In genomic region chr19:5631511-5632240, GRCh38 we compare ENCODE assay signal across 11 cellular contexts. TPM values are rescaled to one million over a fixed set of nuclear protein-coding genes. Genes with fewer than 3 reads are reported as not detected.
DNase-seq lines count a peak whose midpoint lies in the region; ATAC-seq, FAIRE-seq and TF ChIP-seq lines count a peak whose summit lies in the region.
"Had no signal": no experiment of that assay in that cellular context is flagged by ENCODE, and none has a peak within 500 bp of the region (broad histone marks: within the 10 kb centered on the region; RNA-seq: fewer than 3 reads in every experiment).

No MANE protein-coding gene starts in this region.

- H2BK5ac ChIP-seq in H1 (ENCODE audit: low read depth, low read length) = no peak overlapping the region; the same call in 1 of the 2 replicates

- H3K27me3 Mint-ChIP-seq in activated T-cell treated with anti-CD3 and anti-CD28 coated beads, Interleukin-2, amount 50 U/mL, for 4 hours (ENCODE audit: low read depth) = no peaks in the 10 kb centered on the region
- no peaks in the 10 kb centered on the region for H3K27me3 Mint-ChIP-seq in naive thymus-derived CD4-positive, alpha-beta T cell

- H3K27ac ChIP-seq in H1 (ENCODE audit: low read depth, low read length) (no peak overlapping the region), uterus (peak overlapping the region; percentile 66 to 72)
- H3K27ac ChIP-seq in naive thymus-derived CD4-positive, alpha-beta T cell (ENCODE audit: low read depth, low read length) = no peak overlapping the region

- no peaks in the 10 kb centered on the region for H3K23me2 ChIP-seq in H1 (ENCODE audit: low read depth, low read length)

- no peak overlapping the region for H3K23ac ChIP-seq in H1 (ENCODE audit: insufficient read length)

- TF ChIP-seq EP300 in H1 (IDR thresholded peaks at IDR 0.05; ENCODE audit: borderline replicate concordance in 1 of 2, low read depth in 2 of 2, low read length in 2 of 2) = no peak

- H3K4me1 ChIP-seq in H1 (replicated peaks in 1 of 4; ENCODE audit: control insufficient read depth in 3 of 4, insufficient read depth in 4 of 4, low read length in 3 of 4) (no peaks in the 10 kb centered on the region; a peak in 1 of 7 replicates), uterus (peaks cover 9 to 18% of the 10 kb centered on the region in 2 donors)
- H3K4me1 ChIP-seq in naive thymus-derived CD4-positive, alpha-beta T cell (ENCODE audit: control insufficient read depth in 2 of 2, insufficient read depth in 2 of 2, low read length in 2 of 2) = peaks cover 35 to 42% of the 10 kb centered on the region in 2 donors

- H4K91ac ChIP-seq in H1 (replicated peaks; ENCODE audit: insufficient read length, low read length) = no peak overlapping the region

- no peak overlapping the region for H2BK120ac ChIP-seq in H1 (replicated peaks; ENCODE audit: low read depth, low read length)

- TF ChIP-seq POLR2A in H1 (IDR thresholded peaks at IDR 0.05; ENCODE audit: control extremely low read depth in 1 of 2, low read depth in 2 of 2, low read length in 2 of 2) (no peak), uterus (IDR thresholded peaks at IDR 0.05) (no peak)

- no peak overlapping the region for H2BK12ac ChIP-seq in H1 (ENCODE audit: low read depth, low read length)

- no peak overlapping the region for H2AFZ ChIP-seq in H1 (ENCODE audit: low read length)

- no peak overlapping the region for H2AK5ac ChIP-seq in H1 (ENCODE audit: low read depth, low read length)

- DNase-seq in activated T-cell treated with anti-CD3 and anti-CD28 coated beads, Interleukin-2, amount 50 U/mL, for 4 hours = no peak
- DNase-seq in activated T-cell treated with anti-CD3 and anti-CD28 coated beads for 4 hours (no peak), H1 (ENCODE audit: low read depth in 1 of 2, low spot score in 2 of 2) (no peak), uterus (peak; percentile 31 to 32), NCI-H345 treated with DMSO at 0.1 percent for 48 hours (lab: John Stamatoyannopoulos, UW; ENCODE audit: unreplicated experiment) (no peak), cerebellum (ENCODE audit: low spot score) (no peak)
- DNase-seq in naive thymus-derived CD4-positive, alpha-beta T cell = no peak
- DNase-seq in NK-92 treated with Interleukin-12 subunit alpha and Interleukin-12 subunit beta, amount 100 ng/mL, for 24 hours (lab: John Stamatoyannopoulos, UW) = no peak
- DNase-seq: activated CD8-positive, alpha-beta memory T cell treated with anti-CD3 and anti-CD28 coated beads, Interleukin-2, amount 50 U/mL, for 4 hours; DMS79 treated with DMSO at 0.1 percent for 48 hours; T-helper 2 cell had no signal

- H3K36me3 ChIP-seq in H1 (ENCODE audit: control insufficient read depth in 2 of 4, insufficient read depth in 4 of 4, low read length in 3 of 4) (peaks cover 9 to 30% (median 20%) of the 10 kb centered on the region in 4 experiments; a peak in 7 of 8 replicates), uterus (no peaks in the 10 kb centered on the region)
- peaks cover 10 to 33% (median 18%) of the 10 kb centered on the region in 3 experiments for H3K36me3 ChIP-seq in naive thymus-derived CD4-positive, alpha-beta T cell (ENCODE audit: control insufficient read depth in 2 of 3, insufficient read depth in 3 of 3, low read length in 3 of 3)

- no peak overlapping the region for H4K5ac ChIP-seq in H1 (ENCODE audit: insufficient read length, low read depth, low read length)

- H3K56ac ChIP-seq in H1 (replicated peaks; ENCODE audit: insufficient read length, low read depth, low read length) = no peak overlapping the region

- peaks cover 42 to 97% of the 10 kb centered on the region in 2 experiments for H3K79me2 ChIP-seq in H1 (ENCODE audit: control insufficient read depth in 1 of 2, insufficient read depth in 2 of 2, low read length in 2 of 2)

- no peaks in the 10 kb centered on the region for H3K9me3 Mint-ChIP-seq in activated T-cell treated with anti-CD3 and anti-CD28 coated beads, Interleukin-2, amount 50 U/mL, for 4 hours
- no peaks in the 10 kb centered on the region for H3K9me3 Mint-ChIP-seq in naive thymus-derived CD4-positive, alpha-beta T cell

- H3K4ac ChIP-seq in H1 (replicated peaks; ENCODE audit: insufficient read length, low read depth, low read length) = no peak overlapping the region

- peak overlapping the region in 7 of 9 donors; percentile 3 to 69 (median 49) for H3K27ac Mint-ChIP-seq in naive thymus-derived CD4-positive, alpha-beta T cell

- H3K14ac ChIP-seq in H1 (ENCODE audit: insufficient read length) = no peak overlapping the region

- 92% methylated on average over 9 of the region's 9 CpGs; no CpG with 5 or more reads in 1 of the 2 experiments for WGBS in H1 (ENCODE audit: extremely low coverage in 1 of 2, insufficient coverage in 1 of 2, insufficient read length in 1 of 2, insufficient replicate concordance in 2 of 2, low coverage in 1 of 2, low lambda C conversion rate in 2 of 2, missing lambda C conversion rate in 1 of 2), 2 experiments

- no peaks in the 10 kb centered on the region for H3K27me3 ChIP-seq in H1 (replicated peaks in 1 of 4; ENCODE audit: control insufficient read depth in 3 of 4, extremely low read depth in 1 of 4, insufficient read depth in 3 of 4, low read length in 3 of 4)
- no peaks in the 10 kb centered on the region for H3K27me3 ChIP-seq in naive thymus-derived CD4-positive, alpha-beta T cell (ENCODE audit: control insufficient read depth in 2 of 2, insufficient read depth in 2 of 2, low read length in 2 of 2)
- H3K27me3 ChIP-seq in uterus = no peaks in the 10 kb centered on the region

- peak overlapping the region; percentile 19 for H3K4me3 Mint-ChIP-seq in activated T-cell treated with anti-CD3 and anti-CD28 coated beads, Interleukin-2, amount 50 U/mL, for 4 hours
- H3K4me3 Mint-ChIP-seq in naive thymus-derived CD4-positive, alpha-beta T cell = peak overlapping the region in 7 of 10 donors; percentile 15 to 66 (median 61)

- H3K9ac ChIP-seq in H1 (replicated peaks in 1 of 4; ENCODE audit: extremely low read depth in 1 of 4, low read depth in 3 of 4, low read length in 3 of 4) = no peak overlapping the region

- H3K4me2 ChIP-seq in H1 (ENCODE audit: insufficient read depth in 1 of 2, low read depth in 2 of 2, low read length in 2 of 2) = no peak overlapping the region

- no peak for FAIRE-seq in H1 (lab: Jason Lieb, UNC)

- no peak for ATAC-seq in activated T-cell treated with anti-CD3 and anti-CD28 coated beads, Interleukin-2, amount 50 U/mL, for 4 hours
- no peak for ATAC-seq in naive thymus-derived CD4-positive, alpha-beta T cell

- POLR2A ChIA-PET in H1 (lab: Charles Lee; ENCODE audit: partially characterized antibody) = interaction anchor here (2.2 kb wide), 1 partner anchor 9 kb away, joined by 10 read pairs; the partner anchor contains the start of genes SAFB and SAFB2
- POLR2A ChIA-PET in naive thymus-derived CD4-positive, alpha-beta T cell (lab: Charles Lee) = interaction anchor here (1.2 kb wide), 1 partner anchor 9 kb away, joined by 5 read pairs; the partner anchor contains the start of genes SAFB and SAFB2

- H3K36me3 Mint-ChIP-seq in activated T-cell treated with anti-CD3 and anti-CD28 coated beads, Interleukin-2, amount 50 U/mL, for 4 hours (ENCODE audit: insufficient read depth) = peaks cover 29% of the 10 kb centered on the region
- peaks cover 5 to 21% (median 15%) of the 10 kb centered on the region in 5 donors for H3K36me3 Mint-ChIP-seq in naive thymus-derived CD4-positive, alpha-beta T cell

- no peak overlapping the region for H3K18ac ChIP-seq in H1 (ENCODE audit: extremely low read depth, low read length)

- no peak overlapping the region for H2BK20ac ChIP-seq in H1 (ENCODE audit: low read length)

- H4K20me1 ChIP-seq in H1 (replicated peaks in 1 of 2; ENCODE audit: control insufficient read depth in 1 of 2, insufficient read depth in 2 of 2, low read length in 2 of 2) = peaks cover 31 to 39% of the 10 kb centered on the region in 2 experiments

- H2BK15ac ChIP-seq in H1 (ENCODE audit: low read length) = no peak overlapping the region

- CTCF ChIA-PET in H1 (lab: Charles Lee; ENCODE audit: partially characterized antibody) = no interaction called here
- CTCF ChIA-PET in naive thymus-derived CD4-positive, alpha-beta T cell (lab: Charles Lee) = no interaction called here

- H3K9me3 ChIP-seq in H1 (ENCODE audit: insufficient read depth in 2 of 2, low read depth in 1 of 2, low read length in 1 of 2) (no peaks in the 10 kb centered on the region), uterus (no peaks in the 10 kb centered on the region)
- H3K9me3 ChIP-seq in naive thymus-derived CD4-positive, alpha-beta T cell (ENCODE audit: control insufficient read depth in 2 of 3, low read length in 3 of 3) = no peaks in the 10 kb centered on the region

- no peak overlapping the region for H4K8ac ChIP-seq in H1 (ENCODE audit: extremely low read depth, insufficient read depth, low read length)

- intact Hi-C loops in naive thymus-derived CD4-positive, alpha-beta T cell (cut with micrococcal nuclease) = no loop called here
- intact Hi-C loops in uterus (cut with DNase I; ENCODE audit: low total_unique reads) = no loop called here

- no peak overlapping the region for H3K4me3 ChIP-seq in H1 (ENCODE audit: extremely low read depth in 1 of 4, insufficient read depth in 2 of 4, low read depth in 3 of 4, low read length in 4 of 4)
- H3K4me3 ChIP-seq in naive thymus-derived CD4-positive, alpha-beta T cell (ENCODE audit: low read length) = no peak overlapping the region
- H3K4me3 ChIP-seq in uterus = no peak overlapping the region

- H3K4me1 Mint-ChIP-seq in activated T-cell treated with anti-CD3 and anti-CD28 coated beads, Interleukin-2, amount 50 U/mL, for 4 hours (ENCODE audit: low read depth) = peaks cover 74% of the 10 kb centered on the region
- peaks cover 52 to 93% (median 79%) of the 10 kb centered on the region in 7 donors for H3K4me1 Mint-ChIP-seq in naive thymus-derived CD4-positive, alpha-beta T cell

- TF ChIP-seq RAD21 in H1 (IDR thresholded peaks at IDR 0.05 in 1 of 2, conservative IDR thresholded peaks at IDR 0.05 in 1 of 2; ENCODE audit: low read depth in 2 of 2, low read length in 2 of 2) = no peak

- peaks cover 15% of the 10 kb centered on the region for H3K79me1 ChIP-seq in H1 (ENCODE audit: low read depth, low read length)

- no peak for TF ChIP-seq CTCF in H1 (IDR thresholded peaks at IDR 0.05; ENCODE audit: control extremely low read depth in 1 of 3, insufficient read depth in 1 of 3, low read depth in 1 of 3, low read length in 3 of 3)
- TF ChIP-seq CTCF in uterus (IDR thresholded peaks at IDR 0.05) = no peak

RNA-seq across cellular contexts. Expression of gene SAFB, which starts 8.8 kb away (rescaled TPM):
- total RNA-seq in activated T-cell treated with anti-CD3 and anti-CD28 coated beads, Interleukin-2, amount 50 U/mL, for 4 hours = 100 to 1,000 TPM; 169 to 191 (median 186) TPM
- 109 and 110 TPM in 2 replicates for total RNA-seq in H1 (2021; fragmentation: NEBNext Ultra II Directional; extraction: Animal tissue kit (Norgen Biotek cat#: 25700))
- 27.0 and 69.5 TPM in 2 replicates for polyA plus RNA-seq in H1 (2011; rRNA removed)
- 78.8 TPM for polyA plus RNA-seq in H1 (2011; cell fraction: cytosol; rRNA removed)
- 109 TPM for polyA plus RNA-seq in H1 (2011; cell fraction: nucleus; rRNA removed)
- 76.7 to 104 TPM (median 87.6 TPM) in 4 replicates for polyA plus RNA-seq in H1 (2012, experiment 1 of 2)
- polyA plus RNA-seq in H1 (2012, experiment 2 of 2) = 22.5 TPM
- 49.9 TPM for polyA plus RNA-seq in H1 (2013, experiment 1 of 2)
- 48.6 TPM for polyA plus RNA-seq in H1 (2013, experiment 2 of 2)
- 14.9 and 21.3 TPM in 2 replicates for polyA minus RNA-seq in H1 (2011; rRNA and poly(A)+ RNA removed)
- polyA minus RNA-seq in H1 (2011; cell fraction: cytosol; rRNA and poly(A)+ RNA removed) = 46.4 TPM
- polyA minus RNA-seq in H1 (2011; cell fraction: nucleus; rRNA and poly(A)+ RNA removed) = 44.8 TPM
- total RNA-seq in naive thymus-derived CD4-positive, alpha-beta T cell = 100 to 1,000 TPM; 141 to 203 (median 174) TPM
- polyA plus RNA-seq in naive thymus-derived CD4-positive, alpha-beta T cell = 100 to 1,000 TPM in 1 of 2 donors, 10 to 100 TPM in 1; 50.3 to 153 TPM
- total RNA-seq in uterus (100 to 1,000 TPM in 1 of 4 donors, 10 to 100 TPM in 3; 35.9 to 129 (median 97.4) TPM), cerebellum (93.6 TPM)

RNA-seq across cellular contexts. Expression of gene SAFB2, which starts 9.1 kb away (rescaled TPM):
- total RNA-seq in activated T-cell treated with anti-CD3 and anti-CD28 coated beads, Interleukin-2, amount 50 U/mL, for 4 hours = 100 to 1,000 TPM; 113 to 117 (median 113) TPM
- total RNA-seq in H1 (2021; fragmentation: NEBNext Ultra II Directional; extraction: Animal tissue kit (Norgen Biotek cat#: 25700)) = 63.8 and 74.4 TPM in 2 replicates
- polyA plus RNA-seq in H1 (2011; rRNA removed) = 14.8 and 31.1 TPM in 2 replicates
- 21.4 TPM for polyA plus RNA-seq in H1 (2011; cell fraction: cytosol; rRNA removed)
- polyA plus RNA-seq in H1 (2011; cell fraction: nucleus; rRNA removed) = 72.7 TPM
- 40.4 to 68.7 TPM (median 52.6 TPM) in 4 replicates for polyA plus RNA-seq in H1 (2012, experiment 1 of 2)
- 15.1 TPM for polyA plus RNA-seq in H1 (2012, experiment 2 of 2)
- polyA plus RNA-seq in H1 (2013, experiment 1 of 2) = 37.8 TPM
- 31.4 TPM for polyA plus RNA-seq in H1 (2013, experiment 2 of 2)
- polyA minus RNA-seq in H1 (2011; rRNA and poly(A)+ RNA removed) = 13.9 and 21.9 TPM in 2 replicates
- polyA minus RNA-seq in H1 (2011; cell fraction: cytosol; rRNA and poly(A)+ RNA removed) = 23.3 TPM
- polyA minus RNA-seq in H1 (2011; cell fraction: nucleus; rRNA and poly(A)+ RNA removed) = 44.7 TPM
- 100 to 1,000 TPM; 112 to 250 (median 243) TPM for total RNA-seq in naive thymus-derived CD4-positive, alpha-beta T cell
- 10 to 100 TPM; 28.5 to 49.2 TPM for polyA plus RNA-seq in naive thymus-derived CD4-positive, alpha-beta T cell
- 100 to 1,000 TPM in 2 of 4 donors, 10 to 100 TPM in 2; 45.0 to 250 (median 129) TPM for total RNA-seq in uterus
- 65.1 TPM for total RNA-seq in cerebellum

RNA-seq across cellular contexts. Expression of gene MICOS13, which starts 48.6 kb away (rescaled TPM):
- 100 to 1,000 TPM in 2 of 3 donors, 10 to 100 TPM in 1; 90.0 to 107 (median 103) TPM for total RNA-seq in activated T-cell treated with anti-CD3 and anti-CD28 coated beads, Interleukin-2, amount 50 U/mL, for 4 hours
- total RNA-seq in H1 (2021; fragmentation: NEBNext Ultra II Directional; extraction: Animal tissue kit (Norgen Biotek cat#: 25700)) = 17.3 and 20.4 TPM in 2 replicates
- polyA plus RNA-seq in H1 (2011; rRNA removed) = 36.1 and 36.9 TPM in 2 replicates
- polyA plus RNA-seq in H1 (2011; cell fraction: cytosol; rRNA removed) = 26.2 TPM
- 20.9 TPM for polyA plus RNA-seq in H1 (2011; cell fraction: nucleus; rRNA removed)
- 15.4 to 29.5 TPM (median 24.5 TPM) in 4 replicates for polyA plus RNA-seq in H1 (2012, experiment 1 of 2)
- 18.7 TPM for polyA plus RNA-seq in H1 (2012, experiment 2 of 2)
- 17.6 TPM for polyA plus RNA-seq in H1 (2013, experiment 1 of 2)
- 17.0 TPM for polyA plus RNA-seq in H1 (2013, experiment 2 of 2)
- 2.6 and 3.4 TPM in 2 replicates for polyA minus RNA-seq in H1 (2011; rRNA and poly(A)+ RNA removed)
- polyA minus RNA-seq in H1 (2011; cell fraction: cytosol; rRNA and poly(A)+ RNA removed) = 10.9 TPM
- 11.3 TPM for polyA minus RNA-seq in H1 (2011; cell fraction: nucleus; rRNA and poly(A)+ RNA removed)
- total RNA-seq in naive thymus-derived CD4-positive, alpha-beta T cell = 10 to 100 TPM; 26.1 to 49.3 (median 38.4) TPM
- polyA plus RNA-seq in naive thymus-derived CD4-positive, alpha-beta T cell = 100 to 1,000 TPM in 1 of 2 donors, 10 to 100 TPM in 1; 76.8 to 109 TPM
- total RNA-seq in uterus (10 to 100 TPM in 3 of 4 donors, 1 to 10 TPM in 1; 2.8 to 36.7 (median 21.1) TPM), cerebellum (12.2 TPM)

RNA-seq across cellular contexts. Expression of gene HSD11B1L, which starts 49.2 kb away (rescaled TPM):
- total RNA-seq in activated T-cell treated with anti-CD3 and anti-CD28 coated beads, Interleukin-2, amount 50 U/mL, for 4 hours = 1 to 10 TPM; 2.6 to 2.7 (median 2.7) TPM
- 8.2 and 9.5 TPM in 2 replicates for total RNA-seq in H1 (2021; fragmentation: NEBNext Ultra II Directional; extraction: Animal tissue kit (Norgen Biotek cat#: 25700))
- polyA plus RNA-seq in H1 (2011; rRNA removed) = 20.6 and 29.4 TPM in 2 replicates
- 22.0 TPM for polyA plus RNA-seq in H1 (2011; cell fraction: cytosol; rRNA removed)
- polyA plus RNA-seq in H1 (2011; cell fraction: nucleus; rRNA removed) = 22.8 TPM
- 8.0 to 16.5 TPM (median 12.2 TPM) in 4 replicates for polyA plus RNA-seq in H1 (2012, experiment 1 of 2)
- 8.5 TPM for polyA plus RNA-seq in H1 (2012, experiment 2 of 2)
- polyA plus RNA-seq in H1 (2013, experiment 1 of 2) = 10.6 TPM
- polyA plus RNA-seq in H1 (2013, experiment 2 of 2) = 10.7 TPM
- 1.6 and 2.3 TPM in 2 replicates for polyA minus RNA-seq in H1 (2011; rRNA and poly(A)+ RNA removed)
- 11.4 TPM for polyA minus RNA-seq in H1 (2011; cell fraction: cytosol; rRNA and poly(A)+ RNA removed)
- polyA minus RNA-seq in H1 (2011; cell fraction: nucleus; rRNA and poly(A)+ RNA removed) = 4.7 TPM
- total RNA-seq in naive thymus-derived CD4-positive, alpha-beta T cell = 1 to 10 TPM; 2.8 to 5.2 (median 3.6) TPM
- polyA plus RNA-seq in naive thymus-derived CD4-positive, alpha-beta T cell = 1 to 10 TPM; 8.4 to 9.6 TPM
- total RNA-seq in uterus = 10 to 100 TPM in 1 of 4 donors, 1 to 10 TPM in 2, under 1 TPM in 1; 0.26 to 17.8 (median 7.1) TPM
- 15.0 TPM for total RNA-seq in cerebellum

RNA-seq across cellular contexts. Expression of gene RPL36, which starts 58.4 kb away (rescaled TPM):
- 1,000 to 10,000 TPM; 1,683 to 1,753 (median 1,705) TPM for total RNA-seq in activated T-cell treated with anti-CD3 and anti-CD28 coated beads, Interleukin-2, amount 50 U/mL, for 4 hours
- 1,075 and 1,137 TPM in 2 replicates for total RNA-seq in H1 (2021; fragmentation: NEBNext Ultra II Directional; extraction: Animal tissue kit (Norgen Biotek cat#: 25700))
- 730 and 951 TPM in 2 replicates for polyA plus RNA-seq in H1 (2011; rRNA removed)
- 943 TPM for polyA plus RNA-seq in H1 (2011; cell fraction: cytosol; rRNA removed)
- polyA plus RNA-seq in H1 (2011; cell fraction: nucleus; rRNA removed) = 857 TPM
- 996 to 2,048 TPM (median 1,766 TPM) in 4 replicates for polyA plus RNA-seq in H1 (2012, experiment 1 of 2)
- polyA plus RNA-seq in H1 (2012, experiment 2 of 2) = 1,380 TPM
- polyA plus RNA-seq in H1 (2013, experiment 1 of 2) = 1,979 TPM
- 1,903 TPM for polyA plus RNA-seq in H1 (2013, experiment 2 of 2)
- 131 and 137 TPM in 2 replicates for polyA minus RNA-seq in H1 (2011; rRNA and poly(A)+ RNA removed)
- polyA minus RNA-seq in H1 (2011; cell fraction: cytosol; rRNA and poly(A)+ RNA removed) = 830 TPM
- polyA minus RNA-seq in H1 (2011; cell fraction: nucleus; rRNA and poly(A)+ RNA removed) = 332 TPM
- total RNA-seq in naive thymus-derived CD4-positive, alpha-beta T cell = 1,000 to 10,000 TPM in 3 of 5 experiments, 100 to 1,000 TPM in 2; 865 to 1,786 (median 1,037) TPM
- 1,000 to 10,000 TPM; 2,342 to 2,564 TPM for polyA plus RNA-seq in naive thymus-derived CD4-positive, alpha-beta T cell
- total RNA-seq in uterus (1,000 to 10,000 TPM in 1 of 4 donors, 100 to 1,000 TPM in 3; 269 to 1,645 (median 565) TPM), cerebellum (159 TPM)

Comparison
In these comparisons a context has a peak if more than half of its experiments do, and no peak if none do; other contexts are left out.
1. DNase-seq: peak in uterus (2 of 2); none in activated T-cell treated with anti-CD3 and anti-CD28 coated beads, Interleukin-2, amount 50 U/mL, for 4 hours (single experiment), activated T-cell treated with anti-CD3 and anti-CD28 coated beads for 4 hours (single experiment), H1 (0 of 2), naive thymus-derived CD4-positive, alpha-beta T cell (0 of 9), NCI-H345 treated with DMSO at 0.1 percent for 48 hours (single experiment), cerebellum (single experiment) and NK-92 treated with Interleukin-12 subunit alpha and Interleukin-12 subunit beta, amount 100 ng/mL, for 24 hours (single experiment).
2. H3K27ac ChIP-seq: peak in uterus (2 of 2); none in H1 (single experiment) and naive thymus-derived CD4-positive, alpha-beta T cell (single experiment).